14 cellular contexts compared by ENCODE assay signal in genomic region chr12:124396544-124397398, GRCh38.
DNase-seq lines count a peak whose midpoint lies in the region; ATAC-seq and TF ChIP-seq lines count a peak whose summit lies in the region.
"Had no signal": no experiment of that assay in that cellular context is flagged by ENCODE, and none has a peak within 500 bp of the region (broad histone marks: within the 10 kb centered on the region; RNA-seq: fewer than 3 reads in every experiment).

No MANE protein-coding gene starts in this region.

- peak overlapping the region; percentile 67; the same call in 1 of the 2 replicates for H3K27ac ChIP-seq in PC-3 (ENCODE audit: low read length)

- POLR2A ChIA-PET in PC-3 (lab: Charles Lee; ENCODE audit: unreplicated experiment) = interaction anchor here (0.6 kb wide), 1 partner anchor 122 kb away, joined by 7 read pairs; no protein-coding TSS in a partner anchor

- in situ Hi-C loops in GM13976 (cut with MboI; ENCODE audit: low sequenced_read_pairs, unreplicated experiment) = loop anchor here (25.0 kb wide), 1 partner anchor 366 kb away; no protein-coding TSS in a partner anchor

- H3K4me1 ChIP-seq in PC-3 (ENCODE audit: insufficient read depth, low read length) = peaks cover 45% of the 10 kb centered on the region

- H3K9me3 ChIP-seq in PC-3 (ENCODE audit: low read length) = no peaks in the 10 kb centered on the region

- no peaks in the 10 kb centered on the region for H3K9me2 ChIP-seq in PC-3 (replicated peaks; ENCODE audit: low read length)

- H3K9ac ChIP-seq in PC-3 (ENCODE audit: low read length) = no peak overlapping the region

- peaks cover 13% of the 10 kb centered on the region; the same call in 1 of the 2 replicates for H3K36me3 ChIP-seq in PC-3 (ENCODE audit: low read depth, low read length)

- intact Hi-C loops in PC-3 (cut with micrococcal nuclease) = no loop called here
- intact Hi-C loops in sciatic nerve (cut with DNase I) = no loop called here

- peak in 60 of 76 experiments; percentile 2 to 77 (median 34) for DNase-seq in HUDEP-2 (lab: John Stamatoyannopoulos, UW; ENCODE audit: unreplicated experiment in 76 of 76)
- DNase-seq in PC-3 = no peak
- peak; percentile 54 for DNase-seq in globus pallidus (ENCODE audit: low spot score)
- peak; percentile 85 for DNase-seq in sciatic nerve (ENCODE audit: low spot score)
- DNase-seq in SHP77 (lab: John Stamatoyannopoulos, UW) = no peak
- no peak for DNase-seq in GM13976 (ENCODE audit: low spot score)
- no peak for DNase-seq in NCI-H82 treated with DMSO at 0.1 percent for 48 hours (lab: John Stamatoyannopoulos, UW; ENCODE audit: unreplicated experiment)
- DNase-seq: activated CD4-positive, alpha-beta T cell treated with anti-CD3 and anti-CD28 coated beads, Interleukin-2, amount 50 U/mL, for 4 hours; activated effector memory CD4-positive, alpha-beta T cell treated with anti-CD3 and anti-CD28 coated beads, Interleukin-2, amount 50 U/mL, for 16 hours; stimulated activated CD4-positive, alpha-beta T cell treated with anti-CD3 and anti-CD28 coated beads, Interleukin-4, amount 100 ng/mL, for 24 hours; stimulated activated naive CD8-positive, alpha-beta T cell treated with anti-CD3 and anti-CD28 coated beads, Interleukin-15, amount 100 ng/mL, for 72 hours had no signal

- ATAC-seq in PC-3 (no peak), sciatic nerve (peak; percentile 65), GM21619 (IDR thresholded peaks at IDR 0.05; ENCODE audit: unreplicated experiment) (no peak)
- ATAC-seq: GM12878; HCT116; stimulated activated naive CD8-positive, alpha-beta T cell treated with anti-CD3 and anti-CD28 coated beads, Interleukin-15, amount 100 ng/mL, for 72 hours had no signal

- TF ChIP-seq CTCF in PC-3 (conservative IDR thresholded peaks at IDR 0.05; ENCODE audit: low read depth, low read length) = no peak
- no peak for TF ChIP-seq CTCF in GM13976 (IDR thresholded peaks at IDR 0.05; ENCODE audit: borderline replicate concordance, control extremely low read depth, extremely low read depth, insufficient read depth, missing control alignments)

- no peaks in the 10 kb centered on the region for H3F3A ChIP-seq in PC-3 (ENCODE audit: low read length, unreplicated experiment)

- H4K20me1 ChIP-seq in PC-3 (ENCODE audit: low read length) = no peaks in the 10 kb centered on the region

- H2AFZ ChIP-seq in PC-3 (ENCODE audit: low read length) = no peak overlapping the region

- H3K4me2 ChIP-seq in PC-3 (ENCODE audit: low read length) = no peak overlapping the region

- no TSS peak for BruUV-seq in PC-3 (replicated peaks; lab: Mats Ljungman, UMichigan)

- no peak overlapping the region for H3K4me3 ChIP-seq in PC-3 (ENCODE audit: low read length)
- H3K4me3 ChIP-seq: GM12878 had no signal

- 0 out of 2 replicates have a peak, but pooled peaks cover 5% of the 10 kb centered on the region for H3K79me2 ChIP-seq in PC-3 (ENCODE audit: low read length)

- CTCF ChIA-PET in PC-3 (lab: Charles Lee) = no interaction called here

- no peaks in the 10 kb centered on the region for H3K27me3 ChIP-seq in PC-3 (ENCODE audit: low read length)

Comparison
In these comparisons a context has a peak if more than half of its experiments do, and no peak if none do; other contexts are left out.
1. DNase-seq: peak in HUDEP-2 (60 of 76), globus pallidus (single experiment) and sciatic nerve (single experiment); none in PC-3 (single experiment), SHP77 (0 of 2), GM13976 (single experiment) and NCI-H82 treated with DMSO at 0.1 percent for 48 hours (single experiment).